ENCODE assay signal across 8 cellular contexts in genomic region chr1:148078632-148079519, GRCh38.
DNase-seq lines count a peak whose midpoint lies in the region; ATAC-seq and TF ChIP-seq lines count a peak whose summit lies in the region.
"Not testable (repeated sequence)": the region's sequence is repeated elsewhere in the genome, so short reads cannot be mapped to it uniquely, and the experiment has no call there.

No MANE protein-coding gene starts in this region.

- not testable (repeated sequence) for H3K27ac Mint-ChIP-seq in CD4-positive, CD25-positive, alpha-beta regulatory T cell; WTC11; activated naive CD8-positive, alpha-beta T cell treated with anti-CD3 and anti-CD28 coated beads, Interleukin-2, amount 50 U/mL, for 24 hours

- not testable (repeated sequence) for H3K4me1 ChIP-seq in CD4-positive, CD25-positive, alpha-beta regulatory T cell (ENCODE audit: control insufficient read depth, insufficient read depth, low read length, poor library complexity, severe bottlenecking); heart left ventricle; lung (ENCODE audit: control insufficient read depth in 2 of 2, insufficient read depth in 2 of 2, low read length in 2 of 2)

- intact Hi-C loops in heart left ventricle (cut with DNase I); sciatic nerve (cut with DNase I): not testable (repeated sequence)

- not testable (repeated sequence) for H3K4me1 Mint-ChIP-seq in CD4-positive, CD25-positive, alpha-beta regulatory T cell; WTC11; activated naive CD8-positive, alpha-beta T cell treated with anti-CD3 and anti-CD28 coated beads, Interleukin-2, amount 50 U/mL, for 24 hours

- POLR2A ChIA-PET in WTC11 (lab: Charles Lee), result not testable (repeated sequence)

- not testable (repeated sequence) for TF ChIP-seq POLR2A in heart left ventricle (IDR thresholded peaks at IDR 0.05)

- not testable (repeated sequence) for H3K9me3 ChIP-seq in CD4-positive, CD25-positive, alpha-beta regulatory T cell (ENCODE audit: control insufficient read depth in 2 of 2, low read length in 2 of 2); heart left ventricle; lung (ENCODE audit: control insufficient read depth in 2 of 2, insufficient read depth in 1 of 2, low read length in 1 of 2)

- peak; percentile 38 to 49 for ATAC-seq in CD4-positive, CD25-positive, alpha-beta regulatory T cell (ENCODE audit: low read depth in 2 of 2)
- ATAC-seq in GM19438 (IDR thresholded peaks at IDR 0.05; ENCODE audit: low read depth, unreplicated experiment) (peak; percentile 60), HG03432 (IDR thresholded peaks at IDR 0.05; ENCODE audit: unreplicated experiment) (peak; percentile 81), WTC11 (peak; percentile 94), heart left ventricle (peak; percentile 38 to 76 (median 45)), lung (ENCODE audit: insufficient read depth, low FRiP score) (peak; percentile 44), sciatic nerve (peak; percentile 62)
- peak; percentile 38 for ATAC-seq in activated naive CD8-positive, alpha-beta T cell treated with anti-CD3 and anti-CD28 coated beads, Interleukin-2, amount 50 U/mL, for 24 hours

- CTCF ChIA-PET in WTC11 (lab: Charles Lee), result not testable (repeated sequence)

- TF ChIP-seq CTCF in WTC11 (IDR thresholded peaks at IDR 0.05); heart left ventricle (IDR thresholded peaks at IDR 0.05); lung (IDR thresholded peaks at IDR 0.05; ENCODE audit: control extremely low read depth, extremely low read depth): not testable (repeated sequence)

- H3K36me3 Mint-ChIP-seq in CD4-positive, CD25-positive, alpha-beta regulatory T cell; WTC11; activated naive CD8-positive, alpha-beta T cell treated with anti-CD3 and anti-CD28 coated beads, Interleukin-2, amount 50 U/mL, for 24 hours (ENCODE audit: low read depth): not testable (repeated sequence)

- not testable (repeated sequence) for H3K36me3 ChIP-seq in CD4-positive, CD25-positive, alpha-beta regulatory T cell (ENCODE audit: control insufficient read depth, insufficient read depth, low read length); heart left ventricle; lung (ENCODE audit: control insufficient read depth in 2 of 2, insufficient read depth in 2 of 2, low read length in 2 of 2)

- not testable (repeated sequence) for H3K4me3 Mint-ChIP-seq in CD4-positive, CD25-positive, alpha-beta regulatory T cell; WTC11; activated naive CD8-positive, alpha-beta T cell treated with anti-CD3 and anti-CD28 coated beads, Interleukin-2, amount 50 U/mL, for 24 hours

- no CpG with 5 or more reads among the region's 54 CpGs for WGBS in heart left ventricle, 4 donors
- no CpG with 5 or more reads among the region's 54 CpGs for WGBS in lung, 2 donors

- not testable (repeated sequence) for H3K27me3 ChIP-seq in CD4-positive, CD25-positive, alpha-beta regulatory T cell (ENCODE audit: control insufficient read depth, insufficient read depth, low read length); heart left ventricle; lung (ENCODE audit: control insufficient read depth, insufficient read depth)

- H3K27ac ChIP-seq in CD4-positive, CD25-positive, alpha-beta regulatory T cell (ENCODE audit: insufficient read depth, low read length, poor library complexity, severe bottlenecking); heart left ventricle; lung (ENCODE audit: low read depth in 1 of 2, low read length in 1 of 2): not testable (repeated sequence)

- not testable (repeated sequence) for DNase-seq in CD4-positive, CD25-positive, alpha-beta regulatory T cell; WTC11 (ENCODE audit: low spot score); activated naive CD8-positive, alpha-beta T cell treated with anti-CD3 and anti-CD28 coated beads, Interleukin-2, amount 50 U/mL, for 24 hours; heart left ventricle; lung (ENCODE audit: low spot score); sciatic nerve (ENCODE audit: low spot score)

- not testable (repeated sequence) for H3K9me3 Mint-ChIP-seq in CD4-positive, CD25-positive, alpha-beta regulatory T cell; WTC11; activated naive CD8-positive, alpha-beta T cell treated with anti-CD3 and anti-CD28 coated beads, Interleukin-2, amount 50 U/mL, for 24 hours

- not testable (repeated sequence) for H3K4me3 ChIP-seq in CD4-positive, CD25-positive, alpha-beta regulatory T cell (ENCODE audit: low read depth, low read length); heart left ventricle; lung

- H3K27me3 Mint-ChIP-seq in CD4-positive, CD25-positive, alpha-beta regulatory T cell; WTC11 (ENCODE audit: low read depth); activated naive CD8-positive, alpha-beta T cell treated with anti-CD3 and anti-CD28 coated beads, Interleukin-2, amount 50 U/mL, for 24 hours: not testable (repeated sequence)

Comparison
In these comparisons a context has a peak if more than half of its experiments do, and no peak if none do; other contexts are left out.
1. ATAC-seq: peak in every context shown above with its lines; median percentile 94 in WTC11; 81 in HG03432; 62 in sciatic nerve; 60 in GM19438; 45 in heart left ventricle; 44 in lung; 44 in CD4-positive, CD25-positive, alpha-beta regulatory T cell; 38 in activated naive CD8-positive, alpha-beta T cell treated with anti-CD3 and anti-CD28 coated beads, Interleukin-2, amount 50 U/mL, for 24 hours.